ENCODE assay signal across 28 cellular contexts in the genomic region with DNA sequence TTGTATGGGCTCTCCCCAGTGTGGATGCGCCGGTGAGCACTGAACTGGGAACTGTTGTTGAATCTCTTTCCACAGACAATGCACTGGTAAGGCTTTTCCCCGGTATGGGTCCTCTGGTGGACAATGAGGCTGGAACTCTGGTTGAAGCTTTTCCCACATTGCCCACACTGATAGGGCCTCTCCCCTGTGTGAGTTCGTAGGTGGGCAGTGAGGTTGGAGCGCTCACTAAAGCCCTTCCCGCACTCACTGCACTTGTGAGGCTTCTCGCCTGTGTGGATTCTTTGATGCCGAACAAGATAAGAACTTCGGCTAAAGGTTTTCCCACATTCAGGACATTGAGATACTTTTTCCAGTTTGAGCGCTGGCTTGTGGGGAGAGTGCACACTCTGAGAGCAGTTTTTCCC. TPM values are rescaled to one million over a fixed set of nuclear protein-coding genes. Genes with fewer than 3 reads are reported as not detected.
A peak's percentile ranks its signal among the peaks of the same experiment; 100 is the strongest.
DNase-seq lines count a peak whose midpoint lies in the region; ATAC-seq, FAIRE-seq and TF ChIP-seq lines count a peak whose summit lies in the region.
"Had no signal": no experiment of that assay in that cellular context is flagged by ENCODE, and none has a peak within 500 bp of the region (broad histone marks: within the 10 kb centered on the region; RNA-seq: fewer than 3 reads in every experiment).

No MANE protein-coding gene starts in this region.

- H3K79me2 ChIP-seq in astrocyte (ENCODE audit: insufficient read depth, low read length), result peaks cover 17% of the 10 kb centered on the region

- TF ChIP-seq POLR2A in A549 (IDR thresholded peaks at IDR 0.05; ENCODE audit: low read length), result no peak

- peak in 1 of 2 experiments; percentile 19 for DNase-seq in A549 (ENCODE audit: low read depth in 1 of 2, low spot score in 1 of 2)
- peak; percentile 18 for DNase-seq in GM06990 (ENCODE audit: extremely low read depth, insufficient read length)
- DNase-seq in astrocyte (ENCODE audit: low read depth), result no peak
- DNase-seq in mesenchymal stem cell, result peak; percentile 3
- DNase-seq in activated naive CD4-positive, alpha-beta T cell treated with Interleukin-2 at 50 U/mL for 16 hours, result no peak
- DNase-seq in RPMI8226, result no peak
- DNase-seq in NOMO-1 treated with dmso at 0.1 percent for 144 hours (lab: John Stamatoyannopoulos, UW; ENCODE audit: unreplicated experiment), result no peak
- DNase-seq: anterior cingulate cortex, dermis blood vessel endothelial cell, kidney glomerular epithelial cell, NCI-H1092 treated with DMSO at 0.1 percent for 48 hours, NCI-H2029, NCI-H226, NCI-H82, psoas muscle, upper lobe of left lung had no signal

- H4K20me1 ChIP-seq in astrocyte (ENCODE audit: insufficient read depth, low read length), result no peaks in the 10 kb centered on the region

- H3K9me3 ChIP-seq in A549 (peaks cover 88% of the 10 kb centered on the region), astrocyte (ENCODE audit: insufficient read depth, low read depth, low read length) (peaks cover 50% of the 10 kb centered on the region), mesenchymal stem cell (ENCODE audit: control insufficient read depth, low read length) (peaks cover 83% of the 10 kb centered on the region)

- H4K91ac ChIP-seq in mesenchymal stem cell (ENCODE audit: low read length), result no peak overlapping the region

- H3K4me1 ChIP-seq in A549 (no peaks in the 10 kb centered on the region), astrocyte (ENCODE audit: insufficient read depth, low read length) (no peaks in the 10 kb centered on the region), mesenchymal stem cell (ENCODE audit: control insufficient read depth, insufficient read depth, low read depth, low read length) (peaks cover under 1% of the 10 kb centered on the region)
- H3K4me1 ChIP-seq: psoas muscle, upper lobe of left lung had no signal

- H3K36me3 ChIP-seq in GM06990 (ENCODE audit: control insufficient read depth, insufficient read depth, low read length) (peaks cover 22% of the 10 kb centered on the region), astrocyte (ENCODE audit: insufficient read depth, low read length) (peaks cover 33% of the 10 kb centered on the region), mesenchymal stem cell (ENCODE audit: control insufficient read depth in 1 of 2, insufficient read depth in 2 of 2, low read depth in 1 of 2, low read length in 2 of 2) (peaks cover 38 to 60% of the 10 kb centered on the region in 2 experiments)

- H3K18ac ChIP-seq in mesenchymal stem cell (ENCODE audit: low read depth in 1 of 2, low read length in 2 of 2), result no peak overlapping the region

- H3K4ac ChIP-seq in mesenchymal stem cell (ENCODE audit: low read depth in 1 of 2, low read length in 2 of 2), result no peak overlapping the region

- H2BK120ac ChIP-seq in mesenchymal stem cell (ENCODE audit: low read depth, low read length), result no peak overlapping the region

- POLR2A ChIA-PET in A549 (lab: Yijun Ruan, JAX), result no interaction called here

- H2AFZ ChIP-seq in astrocyte (ENCODE audit: low read depth, low read length), result no peak overlapping the region
- no peak overlapping the region for H2AFZ ChIP-seq in mesenchymal stem cell (ENCODE audit: low read depth, low read length)

- no peak overlapping the region for H2BK15ac ChIP-seq in mesenchymal stem cell (ENCODE audit: low read depth, poor library complexity, severe bottlenecking)

- no peak overlapping the region for H3K9ac ChIP-seq in astrocyte (ENCODE audit: low read length)
- H3K9ac ChIP-seq in mesenchymal stem cell (ENCODE audit: low read length), result no peak overlapping the region

- H2AK5ac ChIP-seq in mesenchymal stem cell (ENCODE audit: low read length, severe bottlenecking), result no peak overlapping the region

- FAIRE-seq in A549 (lab: Jason Lieb, UNC) (no peak), astrocyte (lab: Jason Lieb, UNC) (no peak)
- FAIRE-seq: GM19239, HepG2 had no signal

- H3K27ac ChIP-seq in A549 (no peak overlapping the region), astrocyte (ENCODE audit: low read depth, low read length) (no peak overlapping the region), mesenchymal stem cell (ENCODE audit: low read length, poor library complexity, severe bottlenecking) (no peak overlapping the region)
- H3K27ac ChIP-seq: psoas muscle, upper lobe of left lung had no signal

- H3K27me3 ChIP-seq in GM06990 (replicated peaks; ENCODE audit: control insufficient read depth, insufficient read depth, low read length), result no peaks in the 10 kb centered on the region; the same call in 1 of the 2 replicates
- H3K27me3 ChIP-seq in astrocyte (ENCODE audit: insufficient read depth, low read length), result no peaks in the 10 kb centered on the region
- no peaks in the 10 kb centered on the region for H3K27me3 ChIP-seq in mesenchymal stem cell (ENCODE audit: control insufficient read depth in 1 of 2, insufficient read depth in 1 of 2, low read length in 2 of 2)
- H3K27me3 ChIP-seq: upper lobe of left lung had no signal

- no peak overlapping the region for H3K14ac ChIP-seq in mesenchymal stem cell (ENCODE audit: low read length in 2 of 2)

- H3K4me1 Mint-ChIP-seq in astrocyte (ENCODE audit: low read depth, unreplicated experiment), result no peaks in the 10 kb centered on the region
- H3K4me1 Mint-ChIP-seq: activated naive CD4-positive, alpha-beta T cell treated with anti-CD3 and anti-CD28 coated beads, Interleukin-2, amount 50 U/mL, for 24 hours; WTC11 had no signal

- H2BK12ac ChIP-seq in mesenchymal stem cell (ENCODE audit: low read length in 2 of 2), result no peak overlapping the region

- ATAC-seq in A549, result no peak; a peak in 1 of 6 replicates
- ATAC-seq in HG03432 (IDR thresholded peaks at IDR 0.05; ENCODE audit: unreplicated experiment), result no peak
- ATAC-seq: HepG2, psoas muscle, Right ventricle myocardium inferior, WTC11 had no signal

- peaks cover 78% of the 10 kb centered on the region for H3K9me3 Mint-ChIP-seq in astrocyte (ENCODE audit: unreplicated experiment)

- no peak overlapping the region for H3K23ac ChIP-seq in mesenchymal stem cell (ENCODE audit: low read length in 2 of 2)

- TF ChIP-seq CTCF in A549 (IDR thresholded peaks at IDR 0.05), result no peak
- no peak for TF ChIP-seq CTCF in GM06990 (IDR thresholded peaks at IDR 0.05; ENCODE audit: insufficient read depth, low read length, poor library complexity, severe bottlenecking)
- no peak for TF ChIP-seq CTCF in astrocyte (IDR thresholded peaks at IDR 0.05; ENCODE audit: insufficient read depth, low read depth, low read length)

- H3K27ac Mint-ChIP-seq in astrocyte (ENCODE audit: unreplicated experiment), result no peak overlapping the region
- H3K27ac Mint-ChIP-seq: activated naive CD4-positive, alpha-beta T cell treated with anti-CD3 and anti-CD28 coated beads, Interleukin-2, amount 50 U/mL, for 24 hours; activated T-helper 1 cell treated with anti-CD3 and anti-CD28 coated beads, Interleukin-12 subunit alpha, Interleukin-12 subunit beta, Interleukin-2, Interleukin-4 antibody, amounts not matched to agents 30 ng/mL and 10 ng/mL and 1 ng/mL, durations not matched to agents 14 hours and 24 hours and 36 hours; T-helper 2 cell treated with Interferon-gamma antibody and Interleukin-4, amounts not matched to agents 5 μg/mL and 100 μg/mL, for 36 hours; WTC11 had no signal

- TF ChIP-seq RAD21 in A549 (conservative IDR thresholded peaks at IDR 0.05 in 1 of 2, IDR thresholded peaks at IDR 0.05 in 1 of 2), result no peak

- H3K36me3 Mint-ChIP-seq in astrocyte (ENCODE audit: low read depth, unreplicated experiment), result peaks cover 81% of the 10 kb centered on the region

- H3K79me1 ChIP-seq in mesenchymal stem cell (replicated peaks; ENCODE audit: low read length, poor library complexity, severe bottlenecking), result peaks cover 14% of the 10 kb centered on the region

- H3K4me2 ChIP-seq in A549 (no peak overlapping the region), astrocyte (ENCODE audit: low read length) (no peak overlapping the region), mesenchymal stem cell (ENCODE audit: low read length, poor library complexity, severe bottlenecking) (no peak overlapping the region)

- no peak overlapping the region for H2BK5ac ChIP-seq in mesenchymal stem cell (ENCODE audit: low read depth, low read length, poor library complexity, severe bottlenecking)

- no peak overlapping the region for H4K8ac ChIP-seq in mesenchymal stem cell (ENCODE audit: low read length)

- CTCF ChIA-PET in A549 (lab: Yijun Ruan, JAX), result interaction anchor here (0.7 to 1.1 kb wide), 5 partner anchors 11 to 117 kb away, joined by 3 to 10 read pairs (median 3); partner anchors contain the start of genes CLUAP1, OR2C1 and ZSCAN32

- WGBS in A549 (ENCODE audit: missing lambda C conversion rate), result 96% methylated on average over 10 of the region's 10 CpGs
- 97% methylated on average over 10 of the region's 10 CpGs for WGBS in mesenchymal stem cell

- H3K4me3 ChIP-seq in A549 (no peak overlapping the region), GM06990 (replicated peaks; ENCODE audit: low read depth, low read length) (no peak overlapping the region), astrocyte (ENCODE audit: insufficient read depth, low read depth, low read length) (peak overlapping the region; percentile 17), mesenchymal stem cell (ENCODE audit: insufficient read depth in 1 of 2, low read depth in 1 of 2, low read length in 2 of 2) (peak overlapping the region in 1 of 2 experiments; percentile 70)
- H3K4me3 ChIP-seq: lung, psoas muscle, upper lobe of left lung had no signal

- no peak for TF ChIP-seq EP300 in A549 (IDR thresholded peaks at IDR 0.05)

- peaks cover 6% of the 10 kb centered on the region for H3K27me3 Mint-ChIP-seq in astrocyte (ENCODE audit: low read depth, unreplicated experiment)
- H3K27me3 Mint-ChIP-seq: activated naive CD4-positive, alpha-beta T cell treated with anti-CD3 and anti-CD28 coated beads, Interleukin-2, amount 50 U/mL, for 24 hours had no signal

- H3K4me3 Mint-ChIP-seq in astrocyte (ENCODE audit: unreplicated experiment), result no peak overlapping the region
- H3K4me3 Mint-ChIP-seq: activated naive CD4-positive, alpha-beta T cell treated with anti-CD3 and anti-CD28 coated beads, Interleukin-2, amount 50 U/mL, for 24 hours; activated T-helper 1 cell treated with anti-CD3 and anti-CD28 coated beads, Interleukin-12 subunit alpha, Interleukin-12 subunit beta, Interleukin-2, Interleukin-4 antibody, amounts not matched to agents 30 ng/mL and 10 ng/mL and 1 ng/mL, durations not matched to agents 14 hours and 24 hours and 36 hours; T-helper 2 cell treated with Interferon-gamma antibody and Interleukin-4, amounts not matched to agents 5 μg/mL and 100 μg/mL, for 36 hours; WTC11 had no signal

RNA-seq across cellular contexts. Expression of gene ZSCAN32, which starts 17.8 kb away (rescaled TPM):
- polyA plus RNA-seq in A549 (2011; rRNA removed) (29.4 and 33.0 TPM in 2 replicates), A549 (2017; fragmentation: RNase III; extraction: RNeasy Plus Mini Kit Qiagen cat#74134 plus additional on column Dnase treatment) (11.4 to 13.6 TPM (median 12.4 TPM) in 3 replicates)
- polyA plus RNA-seq in A549 (2012; cell fraction: cytosol; rRNA removed), result 11.2 and 14.2 TPM in 2 replicates
- polyA plus RNA-seq in A549 (2012; cell fraction: nucleus; rRNA removed), result 9.6 and 11.8 TPM in 2 replicates
- polyA minus RNA-seq in A549 (2011; rRNA and poly(A)+ RNA removed), result 17.7 and 18.3 TPM in 2 replicates
- total RNA-seq in astrocyte, result 17.3 and 20.7 TPM in 2 replicates
- polyA plus RNA-seq in mesenchymal stem cell (2013, experiment 1 of 2), result 8.9 TPM
- polyA plus RNA-seq in mesenchymal stem cell (2013, experiment 2 of 2), result 9.1 TPM

RNA-seq across cellular contexts. Expression of gene ZNF174, which starts 18.0 kb away (rescaled TPM):
- 15.8 and 16.4 TPM in 2 replicates for polyA plus RNA-seq in A549 (2011; rRNA removed)
- polyA plus RNA-seq in A549 (2012; cell fraction: cytosol; rRNA removed), result 10.6 and 12.8 TPM in 2 replicates
- 9.0 and 10.7 TPM in 2 replicates for polyA plus RNA-seq in A549 (2012; cell fraction: nucleus; rRNA removed)
- 9.1 to 10.4 TPM (median 9.5 TPM) in 3 replicates for polyA plus RNA-seq in A549 (2017; fragmentation: RNase III; extraction: RNeasy Plus Mini Kit Qiagen cat#74134 plus additional on column Dnase treatment)
- 9.8 and 11.7 TPM in 2 replicates for polyA minus RNA-seq in A549 (2011; rRNA and poly(A)+ RNA removed)
- total RNA-seq in astrocyte, result 8.2 and 9.7 TPM in 2 replicates
- 12.2 TPM for polyA plus RNA-seq in mesenchymal stem cell (2013, experiment 1 of 2)
- polyA plus RNA-seq in mesenchymal stem cell (2013, experiment 2 of 2), result 12.2 TPM

RNA-seq across cellular contexts. Expression of gene OR2C1, which starts 27.4 kb away (rescaled TPM):
- polyA plus RNA-seq in A549 (2011; rRNA removed), result not detected in 2 replicates
- polyA plus RNA-seq in A549 (2012; cell fraction: cytosol; rRNA removed), result not detected in 2 replicates
- 0.06 TPM in 1 of 2 replicates, not detected in the other for polyA plus RNA-seq in A549 (2012; cell fraction: nucleus; rRNA removed)
- not detected in 3 replicates for polyA plus RNA-seq in A549 (2017; fragmentation: RNase III; extraction: RNeasy Plus Mini Kit Qiagen cat#74134 plus additional on column Dnase treatment)
- polyA minus RNA-seq in A549 (2011; rRNA and poly(A)+ RNA removed), result not detected in 2 replicates
- not detected in 2 replicates for total RNA-seq in astrocyte
- polyA plus RNA-seq in mesenchymal stem cell (2013, experiment 1 of 2), result not detected
- not detected for polyA plus RNA-seq in mesenchymal stem cell (2013, experiment 2 of 2)
- total RNA-seq: A172; activated T-helper 1 cell treated with anti-CD3 and anti-CD28 coated beads, Interleukin-12 subunit alpha, Interleukin-12 subunit beta, Interleukin-2, Interleukin-4 antibody, amounts not matched to agents 30 ng/mL and 10 ng/mL and 1 ng/mL, durations not matched to agents 14 hours and 24 hours and 36 hours; cardiac septum; dermis blood vessel endothelial cell; HepG2; psoas muscle; Right ventricle myocardium inferior; skeletal muscle tissue; WTC11 had no signal
- polyA plus RNA-seq: HepG2, psoas muscle had no signal

Comparison
In these comparisons a context has a peak if more than half of its experiments do, and no peak if none do; other contexts are left out.
1. DNase-seq: peak in GM06990 (single experiment) and mesenchymal stem cell (single experiment); none in astrocyte (single experiment), activated naive CD4-positive, alpha-beta T cell treated with Interleukin-2 at 50 U/mL for 16 hours (single experiment), RPMI8226 (single experiment) and NOMO-1 treated with dmso at 0.1 percent for 144 hours (single experiment).